ENCODE assay signal across 19 cellular contexts in genomic region chr9:88182501-88182900, GRCh38. TPM values are rescaled to one million over a fixed set of nuclear protein-coding genes. Genes with fewer than 3 reads are reported as not detected.
A peak's percentile ranks its signal among the peaks of the same experiment; 100 is the strongest.
DNase-seq lines count a peak whose midpoint lies in the region; ATAC-seq and TF ChIP-seq lines count a peak whose summit lies in the region.
"Had no signal": no experiment of that assay in that cellular context is flagged by ENCODE, and none has a peak within 500 bp of the region (broad histone marks: within the 10 kb centered on the region; RNA-seq: fewer than 3 reads in every experiment).

No MANE protein-coding gene starts in this region.

- H3K27me3 Mint-ChIP-seq in HFFc6 (ENCODE audit: insufficient read depth), result no peaks in the 10 kb centered on the region
- peaks cover 7% of the 10 kb centered on the region for H3K27me3 Mint-ChIP-seq in chondrocyte (ENCODE audit: low read depth)
- H3K27me3 Mint-ChIP-seq in mesothelial cell of epicardium (ENCODE audit: low read depth), result no peaks in the 10 kb centered on the region

- TF ChIP-seq CTCF in HFFc6 (IDR thresholded peaks at IDR 0.05) (peak; percentile 25; the same call in 1 of the 2 replicates), chondrocyte (IDR thresholded peaks at IDR 0.05) (peak; percentile 19), mesothelial cell of epicardium (IDR thresholded peaks at IDR 0.05; ENCODE audit: unreplicated experiment) (no peak)

- H3K4me3 Mint-ChIP-seq in HFFc6 (no peak overlapping the region), chondrocyte (ENCODE audit: unreplicated experiment) (no peak overlapping the region), mesothelial cell of epicardium (no peak overlapping the region)
- H3K4me3 Mint-ChIP-seq: B cell; CD4-positive, CD25-positive, alpha-beta regulatory T cell; CD8-positive, alpha-beta T cell had no signal

- H3K4me1 Mint-ChIP-seq in HFFc6 (ENCODE audit: low read depth), result peaks cover 5% of the 10 kb centered on the region; the same call in 1 of the 2 replicates
- peaks cover 20% of the 10 kb centered on the region for H3K4me1 Mint-ChIP-seq in chondrocyte (ENCODE audit: low read depth)
- H3K4me1 Mint-ChIP-seq in mesothelial cell of epicardium, result peaks cover 34% of the 10 kb centered on the region
- H3K4me1 Mint-ChIP-seq: B cell had no signal

- H3K9me3 Mint-ChIP-seq in HFFc6 (no peaks in the 10 kb centered on the region), chondrocyte (ENCODE audit: low read depth) (no peaks in the 10 kb centered on the region), mesothelial cell of epicardium (peaks cover 2% of the 10 kb centered on the region)
- H3K9me3 Mint-ChIP-seq: CD4-positive, CD25-positive, alpha-beta regulatory T cell; CD8-positive, alpha-beta T cell had no signal

- H3K36me3 Mint-ChIP-seq in HFFc6 (ENCODE audit: low read depth), result no peaks in the 10 kb centered on the region
- H3K36me3 Mint-ChIP-seq in chondrocyte (ENCODE audit: low read depth), result no peaks in the 10 kb centered on the region
- no peaks in the 10 kb centered on the region for H3K36me3 Mint-ChIP-seq in mesothelial cell of epicardium
- H3K36me3 Mint-ChIP-seq: CD4-positive, CD25-positive, alpha-beta regulatory T cell; CD8-positive, alpha-beta T cell had no signal

- H3K27ac Mint-ChIP-seq in HFFc6 (no peak overlapping the region), chondrocyte (ENCODE audit: unreplicated experiment) (no peak overlapping the region), mesothelial cell of epicardium (peak overlapping the region; percentile 17)
- H3K27ac Mint-ChIP-seq: B cell; CD4-positive, CD25-positive, alpha-beta regulatory T cell; CD8-positive, alpha-beta T cell had no signal

- ATAC-seq in GM18861 (IDR thresholded peaks at IDR 0.05; ENCODE audit: unreplicated experiment), result no peak
- ATAC-seq: CD8-positive, alpha-beta T cell; HCT116 had no signal

- no peak for DNase-seq in HFFc6
- no peak for DNase-seq in chondrocyte (ENCODE audit: low spot score)
- no peak for DNase-seq in mesothelial cell of epicardium (ENCODE audit: low spot score in 2 of 2, unreplicated experiment in 2 of 2)
- DNase-seq in activated effector memory CD4-positive, alpha-beta T cell treated with Interleukin-2 at 50 U/mL for 16 hours, result no peak
- no peak for DNase-seq in cerebellum (ENCODE audit: low spot score)
- DNase-seq in NOMO-1 treated with DMSO at 0.1 percent for 48 hours (lab: John Stamatoyannopoulos, UW; ENCODE audit: unreplicated experiment), result no peak
- DNase-seq: CD4-positive, CD25-positive, alpha-beta regulatory T cell; CD8-positive, alpha-beta T cell; DMS 273 treated with DMSO at 0.1 percent for 48 hours; DMS79; EL; GF-D8; GM23248; H7 had no signal

RNA-seq across cellular contexts. Expression of gene SPATA31C2, which starts 44.2 kb away (rescaled TPM):
- not detected for total RNA-seq in HFFc6 (2021; fragmentation: NEBNext Ultra II Directional; extraction: Animal tissue kit (Norgen Biotek cat#: 25700))
- total RNA-seq in chondrocyte (not detected in 3 replicates), mesothelial cell of epicardium (0.29 to 0.38 TPM (median 0.34 TPM) in 3 replicates), cerebellum (not detected)
- total RNA-seq: A172; B cell; CD8-positive, alpha-beta T cell; G401; GM23248 had no signal
